ENCODE assay signal across 12 cellular contexts in the genomic region with DNA sequence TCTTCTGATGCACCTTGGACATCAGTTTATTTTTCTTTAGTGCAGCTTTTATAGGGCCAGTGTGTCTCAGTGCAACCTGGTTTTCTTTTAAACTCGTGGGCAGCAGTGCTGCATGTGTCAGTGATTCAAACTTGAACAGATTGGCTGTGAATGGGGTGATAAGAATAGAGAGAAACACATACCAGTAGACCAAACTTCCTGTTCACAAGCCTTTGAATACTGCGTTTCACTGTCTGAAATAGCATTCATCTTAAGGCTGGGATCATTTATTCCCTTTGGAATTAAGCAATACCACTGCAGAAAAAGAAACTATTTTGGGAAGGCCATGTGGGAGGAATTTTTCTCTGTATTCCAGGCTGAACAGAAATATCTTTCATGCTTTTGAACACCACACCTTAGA. TPM values are rescaled to one million over a fixed set of nuclear protein-coding genes. Genes with fewer than 3 reads are reported as not detected.
DNase-seq lines count a peak whose midpoint lies in the region; ATAC-seq and TF ChIP-seq lines count a peak whose summit lies in the region.
"Had no signal": no experiment of that assay in that cellular context is flagged by ENCODE, and none has a peak within 500 bp of the region (broad histone marks: within the 10 kb centered on the region; RNA-seq: fewer than 3 reads in every experiment).

No MANE protein-coding gene starts in this region.

- H3K27ac ChIP-seq in IMR-90 (ENCODE audit: insufficient read depth, low read length) (no peak overlapping the region), lower lobe of right lung (no peak overlapping the region), tibial artery (peak overlapping the region; percentile 20 to 59)
- H3K27ac ChIP-seq: SJSA1 had no signal

- H3K14ac ChIP-seq in IMR-90 (replicated peaks; ENCODE audit: low read depth, low read length): no peak overlapping the region

- peak overlapping the region; percentile 29; the same call in 1 of the 2 replicates for H3K4me2 ChIP-seq in IMR-90 (ENCODE audit: low read depth, low read length)

- ATAC-seq in IMR-90 (ENCODE audit: low read depth): peak; percentile 65
- peak; percentile 15 to 65 for ATAC-seq in lower lobe of right lung
- ATAC-seq: naive thymus-derived CD8-positive, alpha-beta T cell had no signal

- POLR2A ChIA-PET in IMR-90 (lab: Charles Lee; ENCODE audit: unreplicated experiment): no interaction called here

- dilution Hi-C loops in IMR-90 (cut with HindIII; ENCODE audit: low sequenced_read_pairs, unreplicated experiment): no loop called here

- no peaks in the 10 kb centered on the region for H4K20me1 ChIP-seq in IMR-90 (ENCODE audit: insufficient read depth, low read length)

- no peak overlapping the region for H4K91ac ChIP-seq in IMR-90 (ENCODE audit: insufficient read depth, low read depth, low read length)

- no peak overlapping the region for H4K5ac ChIP-seq in IMR-90 (ENCODE audit: low read depth, low read length)

- peaks cover 0 to 4% of the 10 kb centered on the region in 2 experiments; a peak in 1 of 4 replicates for H3K79me1 ChIP-seq in IMR-90 (ENCODE audit: low read depth in 1 of 2, low read length in 2 of 2)

- no CpG with 5 or more reads among the region's 2 CpGs for WGBS in IMR-90 (ENCODE audit: extremely low coverage in 2 of 2, insufficient read length in 1 of 2), 2 experiments

- peaks cover 5% of the 10 kb centered on the region for H3K36me3 ChIP-seq in IMR-90 (ENCODE audit: control insufficient read depth, insufficient read depth, low read length)
- H3K36me3 ChIP-seq in lower lobe of right lung: peaks cover 12% of the 10 kb centered on the region
- peaks cover 16 to 26% (median 19%) of the 10 kb centered on the region in 3 donors for H3K36me3 ChIP-seq in tibial artery

- H2AK9ac ChIP-seq in IMR-90 (replicated peaks; ENCODE audit: low read depth, low read length, poor library complexity): no peak overlapping the region

- TF ChIP-seq RAD21 in IMR-90 (IDR thresholded peaks at IDR 0.05; ENCODE audit: low read length): no peak

- no peak for TF ChIP-seq POLR2A in IMR-90 (IDR thresholded peaks at IDR 0.05; ENCODE audit: low read depth, low read length)

- DNase-seq in IMR-90: peak; percentile 86
- peak; percentile 53 for DNase-seq in dermis blood vessel endothelial cell
- DNase-seq in lower lobe of right lung: no peak
- DNase-seq in tibial artery: no peak
- DNase-seq in medulla oblongata (ENCODE audit: extremely low spot score): no peak
- no peak for DNase-seq in activated naive CD4-positive, alpha-beta T cell (lab: John Stamatoyannopoulos, UW)
- no peak for DNase-seq in NCI-H345 treated with DMSO at 0.1 percent for 48 hours (lab: John Stamatoyannopoulos, UW; ENCODE audit: unreplicated experiment)
- DNase-seq in activated CD4-positive, alpha-beta T cell treated with anti-CD3 and anti-CD28 coated beads for 48 hours: no peak
- DNase-seq: activated CD4-positive, alpha-beta T cell treated with anti-CD3 and anti-CD28 coated beads, Interleukin-2, amount 10 ng/mL, durations not matched to agents 7 days and 5 days; naive thymus-derived CD8-positive, alpha-beta T cell; NCI-H2171 had no signal

- no peak overlapping the region for H3K23ac ChIP-seq in IMR-90 (ENCODE audit: low read depth, low read length)

- H2BK120ac ChIP-seq in IMR-90 (ENCODE audit: low read depth, low read length): no peak overlapping the region

- no peak overlapping the region for H3K56ac ChIP-seq in IMR-90 (ENCODE audit: extremely low read depth, insufficient read depth, low read length)

- peak overlapping the region; percentile 4 for H2BK5ac ChIP-seq in IMR-90 (ENCODE audit: low read depth, low read length, poor library complexity, severe bottlenecking)

- BruUV-seq in IMR-90 (replicated peaks; lab: Mats Ljungman, UMichigan): no TSS peak

- H3K27me3 ChIP-seq in IMR-90 (ENCODE audit: control insufficient read depth, insufficient read depth, low read length) (no peaks in the 10 kb centered on the region), lower lobe of right lung (ENCODE audit: low read depth) (no peaks in the 10 kb centered on the region), tibial artery (no peaks in the 10 kb centered on the region)
- H3K27me3 ChIP-seq: SJSA1 had no signal

- H2BK20ac ChIP-seq in IMR-90 (ENCODE audit: low read depth, low read length): no peak overlapping the region

- no peak overlapping the region for H2AFZ ChIP-seq in IMR-90 (replicated peaks; ENCODE audit: low read length, poor library complexity)

- H3K4me1 ChIP-seq in IMR-90 (ENCODE audit: control insufficient read depth, insufficient read depth, low read length): peaks cover 9% of the 10 kb centered on the region
- H3K4me1 ChIP-seq in lower lobe of right lung: peaks cover 15% of the 10 kb centered on the region
- H3K4me1 ChIP-seq in tibial artery: peaks cover 0 to 92% (median 35%) of the 10 kb centered on the region in 4 donors

- no peak overlapping the region for H3K18ac ChIP-seq in IMR-90 (ENCODE audit: low read depth, low read length)

- H3K4me3 ChIP-seq in IMR-90 (ENCODE audit: insufficient read depth, low read depth, low read length) (no peak overlapping the region), lower lobe of right lung (no peak overlapping the region), tibial artery (no peak overlapping the region)
- H3K4me3 ChIP-seq: SJSA1 had no signal

- H3K9me3 ChIP-seq in IMR-90 (ENCODE audit: control insufficient read depth, insufficient read depth, low read length) (no peaks in the 10 kb centered on the region), lower lobe of right lung (no peaks in the 10 kb centered on the region), tibial artery (no peaks in the 10 kb centered on the region)
- H3K9me3 ChIP-seq: SJSA1 had no signal

- 0 out of 3 replicates have a peak overlapping the region, but pooled peaks have one; percentile 0 for H2BK15ac ChIP-seq in IMR-90 (ENCODE audit: low read depth, low read length)

- H3K9me1 ChIP-seq in IMR-90 (ENCODE audit: insufficient read depth, low read length): peaks cover 3% of the 10 kb centered on the region; the same call in 1 of the 2 replicates

- intact Hi-C loops in IMR-90 (cut with micrococcal nuclease): no loop called here
- intact Hi-C loops in lower lobe of right lung (cut with DNase I): no loop called here
- intact Hi-C loops in tibial artery (cut with DNase I; ENCODE audit: low total_unique reads): loop anchor here (10.0 kb wide), 1 partner anchor 46 kb away; no protein-coding TSS in a partner anchor

- in situ Hi-C loops in IMR-90 (cut with MboI; ENCODE audit: low sequenced_read_pairs): no loop called here

- TF ChIP-seq CTCF in IMR-90 (conservative IDR thresholded peaks at IDR 0.05; ENCODE audit: low read depth, low read length) (no peak), lower lobe of right lung (IDR thresholded peaks at IDR 0.05) (no peak), tibial artery (IDR thresholded peaks at IDR 0.05) (no peak)

- no peak overlapping the region for H3K9ac ChIP-seq in IMR-90 (ENCODE audit: low read depth, low read length)

- CTCF ChIA-PET in IMR-90 (lab: Yijun Ruan, JAX): no interaction called here

- 0 out of 4 replicates have a peak overlapping the region, but pooled peaks of 1 of the 2 experiments have one; percentile 11 for H4K8ac ChIP-seq in IMR-90 (ENCODE audit: low read depth in 2 of 2, low read length in 2 of 2)

- H2AK5ac ChIP-seq in IMR-90 (ENCODE audit: low read depth, low read length): no peak overlapping the region

- no peak overlapping the region for H3K4ac ChIP-seq in IMR-90 (ENCODE audit: low read depth, low read length)

TF ChIP-seq in IMR-90, 13 proteins besides CTCF, POLR2A, EP300 and RAD21:
- TF ChIP-seq MAFK (IDR thresholded peaks at IDR 0.05; ENCODE audit: low read depth, low read length) (no peak), CEBPB (IDR thresholded peaks at IDR 0.05; ENCODE audit: low read depth, low read length) (peak; percentile 91), CHD1 (IDR thresholded peaks at IDR 0.05; ENCODE audit: low read depth, low read length) (no peak), NFE2L2 (IDR thresholded peaks at IDR 0.05; ENCODE audit: low read depth, low read length) (no peak), BHLHE40 (IDR thresholded peaks at IDR 0.05; ENCODE audit: low read depth, low read length) (peak; percentile 85), MXI1 (IDR thresholded peaks at IDR 0.05; ENCODE audit: borderline replicate concordance, low read depth, low read length) (peak; percentile 51; the same call in 1 of the 2 replicates)

RNA-seq across cellular contexts. Expression of a gene that starts 51.7 kb away (rescaled TPM):
- 27.2 and 28.7 TPM in 2 replicates for total RNA-seq in IMR-90 (2012; rRNA removed)
- polyA plus RNA-seq in IMR-90 (2012; rRNA removed): 8.0 and 10.6 TPM in 2 replicates
- 2.4 and 2.9 TPM in 2 replicates for polyA plus RNA-seq in IMR-90 (2012; cell fraction: cytosol; rRNA removed)
- 4.0 and 19.6 TPM in 2 replicates for polyA plus RNA-seq in IMR-90 (2012; cell fraction: nucleus; rRNA removed; ENCODE audit: low replicate concordance)
- total RNA-seq in dermis blood vessel endothelial cell: 73.8 and 89.9 TPM in 2 replicates
- 33.6 TPM for total RNA-seq in lower lobe of right lung

Comparison
In these comparisons a context has a peak if more than half of its experiments do, and no peak if none do; other contexts are left out.
1. DNase-seq: peak in IMR-90 (single experiment) and dermis blood vessel endothelial cell (single experiment); none in lower lobe of right lung (single experiment), tibial artery (0 of 2), medulla oblongata (single experiment), activated naive CD4-positive, alpha-beta T cell (0 of 4), NCI-H345 treated with DMSO at 0.1 percent for 48 hours (single experiment) and activated CD4-positive, alpha-beta T cell treated with anti-CD3 and anti-CD28 coated beads for 48 hours (single experiment).
2. H3K27ac ChIP-seq: peak in tibial artery (2 of 2); none in IMR-90 (single experiment) and lower lobe of right lung (single experiment).